8 cellular contexts compared by ENCODE assay signal in the genomic region with DNA sequence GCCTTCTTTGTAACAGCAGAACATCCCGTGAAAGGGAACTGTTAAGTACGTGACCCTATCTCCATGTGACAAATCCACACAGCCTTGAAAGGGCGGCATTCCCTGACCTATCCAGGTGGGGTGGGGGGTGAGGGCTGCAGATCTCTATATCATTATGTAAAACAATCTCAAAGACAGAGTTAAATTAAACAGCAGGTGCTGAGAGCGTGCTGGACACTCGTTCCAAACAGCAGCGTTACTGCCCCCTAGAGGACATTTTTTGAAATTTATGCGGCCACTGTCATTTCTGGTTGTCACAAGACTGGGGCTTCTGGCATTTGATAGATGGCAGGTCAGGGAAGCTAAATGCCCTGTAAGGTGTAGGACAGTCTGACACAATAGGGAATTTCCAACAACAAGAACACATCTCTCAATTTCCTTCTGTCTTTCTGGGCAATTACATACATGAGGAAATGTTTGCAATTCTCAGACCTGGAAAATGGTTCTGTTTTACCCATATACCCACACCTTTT. TPM values are rescaled to one million over a fixed set of nuclear protein-coding genes. Genes with fewer than 3 reads are reported as not detected.
DNase-seq lines count a peak whose midpoint lies in the region; ATAC-seq and TF ChIP-seq lines count a peak whose summit lies in the region.

No MANE protein-coding gene starts in this region.

- intact Hi-C loops in vagina (cut with DNase I), result no loop called here

- H3K4me2 ChIP-seq in Loucy (ENCODE audit: low read depth, low read length, poor library complexity, severe bottlenecking) (peak overlapping the region; percentile 44), neural progenitor cell (no peak overlapping the region)

- H3K4me1 Mint-ChIP-seq in neural progenitor cell, result peaks cover 9% of the 10 kb centered on the region

- H3F3A ChIP-seq in Loucy (ENCODE audit: low read depth) (no peaks in the 10 kb centered on the region), neural progenitor cell (ENCODE audit: low read depth) (peaks cover 19% of the 10 kb centered on the region)

- H3K27me3 ChIP-seq in Loucy (ENCODE audit: insufficient read depth, low read length, poor library complexity, severe bottlenecking) (no peaks in the 10 kb centered on the region), neural progenitor cell (peaks cover 3% of the 10 kb centered on the region), vagina (no peaks in the 10 kb centered on the region)

- H3K9me3 ChIP-seq in Loucy (ENCODE audit: insufficient read depth, low read depth, low read length) (no peaks in the 10 kb centered on the region), neural progenitor cell (ENCODE audit: low read depth) (no peaks in the 10 kb centered on the region), vagina (no peaks in the 10 kb centered on the region)

- H4K20me1 ChIP-seq in Loucy (ENCODE audit: insufficient read depth, low read length, poor library complexity, severe bottlenecking), result no peaks in the 10 kb centered on the region
- no peaks in the 10 kb centered on the region for H4K20me1 ChIP-seq in neural progenitor cell (ENCODE audit: low read depth)

- H3K4me1 ChIP-seq in Loucy (ENCODE audit: insufficient read depth, low read length, poor library complexity, severe bottlenecking) (no peaks in the 10 kb centered on the region), neural progenitor cell (no peaks in the 10 kb centered on the region), vagina (peaks cover 2% of the 10 kb centered on the region)

- H3K27ac Mint-ChIP-seq in neural progenitor cell, result no peak overlapping the region

- H3K9me3 Mint-ChIP-seq in neural progenitor cell, result no peaks in the 10 kb centered on the region

- no peak overlapping the region for H3K9ac ChIP-seq in Loucy (ENCODE audit: low read depth, low read length, poor library complexity, severe bottlenecking)
- H3K9ac ChIP-seq in neural progenitor cell, result no peak overlapping the region

- no peaks in the 10 kb centered on the region for H3K36me3 Mint-ChIP-seq in neural progenitor cell

- no peaks in the 10 kb centered on the region for H3K36me3 ChIP-seq in Loucy (ENCODE audit: insufficient read depth, low read length)
- H3K36me3 ChIP-seq in neural progenitor cell, result no peaks in the 10 kb centered on the region
- H3K36me3 ChIP-seq in vagina, result no peaks in the 10 kb centered on the region

- no peak overlapping the region for H3K4me3 ChIP-seq in Loucy (ENCODE audit: low read length, poor library complexity, severe bottlenecking)
- H3K4me3 ChIP-seq in fibroblast of pulmonary artery (replicated peaks; ENCODE audit: low read depth, low read length), result no peak overlapping the region
- H3K4me3 ChIP-seq in neural progenitor cell, result no peak overlapping the region
- no peak overlapping the region for H3K4me3 ChIP-seq in vagina

- H3K4me3 Mint-ChIP-seq in neural progenitor cell, result no peak overlapping the region

- H3K79me2 ChIP-seq in Loucy (ENCODE audit: insufficient read depth, low read length) (no peaks in the 10 kb centered on the region), neural progenitor cell (ENCODE audit: low read depth) (no peaks in the 10 kb centered on the region)

- no peak for TF ChIP-seq POLR2A in vagina (IDR thresholded peaks at IDR 0.05)

- H3K27ac ChIP-seq in neural progenitor cell (no peak overlapping the region), vagina (no peak overlapping the region)

- H3K9me2 ChIP-seq in Loucy (replicated peaks; ENCODE audit: low read depth, low read length), result no peaks in the 10 kb centered on the region

- peak; percentile 95 for DNase-seq in DMS53 (lab: John Stamatoyannopoulos, UW)
- DNase-seq in RPMI7951 (ENCODE audit: low read depth), result peak; percentile 62
- DNase-seq in activated T-helper 1 cell treated with anti-CD3 and anti-CD28 coated beads, Interleukin-2, amount 50 U/mL, for 16 hours (ENCODE audit: low read depth in 1 of 2, low spot score in 1 of 2), result peak; percentile 34 to 48
- peak; percentile 80 for DNase-seq in fibroblast of pulmonary artery (ENCODE audit: low read depth)
- DNase-seq in neural progenitor cell (ENCODE audit: low spot score), result peak; percentile 89
- DNase-seq in vagina (ENCODE audit: extremely low spot score in 2 of 2), result no peak

- no peaks in the 10 kb centered on the region for H3K27me3 Mint-ChIP-seq in neural progenitor cell (ENCODE audit: insufficient read depth, low read depth)

- peak; percentile 89 for TF ChIP-seq CTCF in Loucy (conservative IDR thresholded peaks at IDR 0.05; ENCODE audit: low read length)
- peak; percentile 72 for TF ChIP-seq CTCF in fibroblast of pulmonary artery (IDR thresholded peaks at IDR 0.05; ENCODE audit: low read length, missing control alignments)
- peak; percentile 90 for TF ChIP-seq CTCF in neural progenitor cell (IDR thresholded peaks at IDR 0.05)
- peak; percentile 61 to 84 (median 72) for TF ChIP-seq CTCF in vagina (IDR thresholded peaks at IDR 0.05)

- ATAC-seq in HG02884 (IDR thresholded peaks at IDR 0.05; ENCODE audit: unreplicated experiment), result no peak

- H2AFZ ChIP-seq in Loucy (ENCODE audit: low read length) (peak overlapping the region; percentile 93), neural progenitor cell (replicated peaks) (no peak overlapping the region)

RNA-seq across cellular contexts. Expression of a gene that starts 6.7 kb away (rescaled TPM):
- 85.1 and 87.4 TPM in 2 replicates for total RNA-seq in RPMI7951 (2014; rRNA removed; shearing (Covaris generic))
- total RNA-seq in neural progenitor cell (ENCODE audit: low replicate concordance) (61.2 and 146 TPM in 2 replicates), vagina (93.1 TPM)

RNA-seq across cellular contexts. Expression of a gene that starts 13.8 kb away (rescaled TPM):
- total RNA-seq in RPMI7951 (2014; rRNA removed; shearing (Covaris generic)), result 156 and 202 TPM in 2 replicates
- total RNA-seq in neural progenitor cell (ENCODE audit: low replicate concordance), result 28.2 and 98.6 TPM in 2 replicates
- 268 TPM for total RNA-seq in vagina

RNA-seq across cellular contexts. Expression of a gene that starts 22.9 kb away (rescaled TPM):
- 0.12 TPM in 1 of 2 replicates, not detected in the other for total RNA-seq in RPMI7951 (2014; rRNA removed; shearing (Covaris generic))
- total RNA-seq in neural progenitor cell (ENCODE audit: low replicate concordance), result 0.09 and 0.58 TPM in 2 replicates
- 2.0 TPM for total RNA-seq in vagina

RNA-seq across cellular contexts. Expression of a gene that starts 32.3 kb away (rescaled TPM):
- 1.1 and 1.9 TPM in 2 replicates for total RNA-seq in RPMI7951 (2014; rRNA removed; shearing (Covaris generic))
- total RNA-seq in neural progenitor cell (ENCODE audit: low replicate concordance), result 18.1 and 68.1 TPM in 2 replicates
- total RNA-seq in vagina, result 4.2 TPM

RNA-seq across cellular contexts. Expression of a gene that starts 58.1 kb away (rescaled TPM):
- total RNA-seq in RPMI7951 (2014; rRNA removed; shearing (Covaris generic)), result 0.36 and 0.68 TPM in 2 replicates
- total RNA-seq in neural progenitor cell (ENCODE audit: low replicate concordance) (4.7 and 8.0 TPM in 2 replicates), vagina (2.0 TPM)

Comparison
In these comparisons a context has a peak if more than half of its experiments do, and no peak if none do; other contexts are left out.
1. DNase-seq: peak in DMS53 (single experiment), RPMI7951 (single experiment), activated T-helper 1 cell treated with anti-CD3 and anti-CD28 coated beads, Interleukin-2, amount 50 U/mL, for 16 hours (2 of 2), fibroblast of pulmonary artery (single experiment) and neural progenitor cell (single experiment); none in vagina (0 of 2).
2. Peak in every context shown above with its lines, with median percentiles within 50 percentile points of each other: CTCF ChIP-seq.